In the genomic region with DNA sequence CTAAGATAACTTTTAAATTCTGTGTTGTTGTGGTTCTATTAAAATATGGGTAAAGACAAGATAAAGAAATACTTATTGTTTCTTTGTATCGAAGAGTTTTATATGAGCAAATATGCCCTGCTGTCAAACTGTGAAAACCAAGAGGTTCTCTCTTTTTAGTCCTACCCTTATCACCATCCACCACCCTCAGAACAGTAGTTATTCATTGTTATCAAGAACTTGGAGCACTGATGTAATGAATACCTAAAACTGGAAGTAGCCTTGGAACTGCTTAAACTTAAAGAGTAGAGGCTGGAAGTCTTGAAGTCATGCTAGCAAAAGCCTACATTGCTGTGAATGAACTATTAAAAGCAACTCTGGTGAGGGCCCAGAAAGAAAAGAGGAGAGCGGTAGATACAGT, we compare ENCODE assay signal across 40 cellular contexts. TPM values are rescaled to one million over a fixed set of nuclear protein-coding genes. Genes with fewer than 3 reads are reported as not detected.
"Had no signal": no experiment of that assay in that cellular context is flagged by ENCODE, and none has a peak within 500 bp of the region (broad histone marks: within the 10 kb centered on the region; RNA-seq: fewer than 3 reads in every experiment).

No MANE protein-coding gene starts in this region.

- H3K27ac Mint-ChIP-seq: activated CD4-positive, alpha-beta memory T cell treated with anti-CD3 and anti-CD28 coated beads, Interleukin-2, amount 10 ng/mL, durations not matched to agents 7 days and 5 days; activated CD4-positive, alpha-beta T cell treated with anti-CD3 and anti-CD28 coated beads for 36 hours; activated CD4-positive, alpha-beta T cell treated with anti-CD3 and anti-CD28 coated beads, Interleukin-2, amount 10 ng/mL, durations not matched to agents 7 days and 5 days; activated CD8-positive, alpha-beta memory T cell treated with anti-CD3 and anti-CD28 coated beads, Interleukin-2, amount 10 ng/mL, durations not matched to agents 7 days and 5 days; activated CD8-positive, alpha-beta T cell treated with anti-CD3 and anti-CD28 coated beads, Interleukin-2, amount 10 ng/mL, durations not matched to agents 7 days and 5 days; activated naive CD4-positive, alpha-beta T cell treated with anti-CD3 and anti-CD28 coated beads for 36 hours; activated naive CD8-positive, alpha-beta T cell treated with anti-CD3 and anti-CD28 coated beads for 36 hours; activated T-cell treated with anti-CD3 and anti-CD28 coated beads, Interleukin-2, amount 50 U/mL, for 72 hours; activated T-helper 1 cell treated with anti-CD3 and anti-CD28 coated beads, Interleukin-12 subunit alpha, Interleukin-12 subunit beta, Interleukin-2, Interleukin-4 antibody, amounts not matched to agents 30 ng/mL and 10 ng/mL and 1 ng/mL, durations not matched to agents 14 hours and 24 hours and 36 hours; activated T-helper 17 cell treated with anti-CD3 and anti-CD28 coated beads, Interleukin-2, amount 50 U/mL, for 72 hours; T-helper 1 cell treated with Interleukin-12 subunit alpha and Interleukin-12 subunit beta and Interleukin-4 antibody, amounts not matched to agents 30 μg/mL and 1 μg/mL, for 36 hours; T-helper 2 cell treated with Interferon-gamma antibody and Interleukin-4, amounts not matched to agents 5 μg/mL and 100 μg/mL, for 36 hours; WTC11 had no signal

- H3K4me3 Mint-ChIP-seq: activated CD4-positive, alpha-beta memory T cell treated with anti-CD3 and anti-CD28 coated beads, Interleukin-2, amount 10 ng/mL, durations not matched to agents 7 days and 5 days; activated CD4-positive, alpha-beta T cell treated with anti-CD3 and anti-CD28 coated beads for 36 hours; activated CD4-positive, alpha-beta T cell treated with anti-CD3 and anti-CD28 coated beads, Interleukin-2, amount 10 ng/mL, durations not matched to agents 7 days and 5 days; activated CD8-positive, alpha-beta memory T cell treated with anti-CD3 and anti-CD28 coated beads, Interleukin-2, amount 10 ng/mL, durations not matched to agents 7 days and 5 days; activated CD8-positive, alpha-beta T cell treated with anti-CD3 and anti-CD28 coated beads, Interleukin-2, amount 10 ng/mL, durations not matched to agents 7 days and 5 days; activated naive CD4-positive, alpha-beta T cell treated with anti-CD3 and anti-CD28 coated beads for 36 hours; activated naive CD8-positive, alpha-beta T cell treated with anti-CD3 and anti-CD28 coated beads for 36 hours; activated T-cell treated with anti-CD3 and anti-CD28 coated beads, Interleukin-2, amount 50 U/mL, for 4 hours; activated T-cell treated with anti-CD3 and anti-CD28 coated beads, Interleukin-2, amount 50 U/mL, for 72 hours; activated T-helper 1 cell treated with anti-CD3 and anti-CD28 coated beads, Interleukin-12 subunit alpha, Interleukin-12 subunit beta, Interleukin-2, Interleukin-4 antibody, amounts not matched to agents 30 ng/mL and 10 ng/mL and 1 ng/mL, durations not matched to agents 14 hours and 24 hours and 36 hours; activated T-helper 17 cell treated with anti-CD3 and anti-CD28 coated beads, Interleukin-2, amount 50 U/mL, for 72 hours; T-helper 1 cell treated with Interleukin-12 subunit alpha and Interleukin-12 subunit beta and Interleukin-4 antibody, amounts not matched to agents 30 μg/mL and 1 μg/mL, for 36 hours; T-helper 2 cell treated with Interferon-gamma antibody and Interleukin-4, amounts not matched to agents 5 μg/mL and 100 μg/mL, for 36 hours; WTC11 had no signal

- DNase-seq: activated CD4-positive, alpha-beta memory T cell treated with anti-CD3 and anti-CD28 coated beads, Interleukin-2, amount 10 ng/mL, durations not matched to agents 7 days and 5 days; activated CD4-positive, alpha-beta T cell treated with anti-CD3 and anti-CD28 coated beads for 1 hour; activated CD4-positive, alpha-beta T cell treated with anti-CD3 and anti-CD28 coated beads for 36 hours; activated CD4-positive, alpha-beta T cell treated with anti-CD3 and anti-CD28 coated beads for 48 hours; activated CD4-positive, alpha-beta T cell treated with anti-CD3 and anti-CD28 coated beads, Interleukin-2, amount 10 ng/mL, durations not matched to agents 7 days and 5 days; activated CD4-positive, alpha-beta T cell treated with anti-CD3 and anti-CD28 coated beads, Interleukin-2, amount 50 U/mL, for 48 hours; activated CD4-positive, CD25-positive, alpha-beta regulatory T cell; activated CD8-positive, alpha-beta memory T cell treated with anti-CD3 and anti-CD28 coated beads for 24 hours; activated CD8-positive, alpha-beta memory T cell treated with anti-CD3 and anti-CD28 coated beads, Interleukin-2, amount 10 ng/mL, durations not matched to agents 7 days and 5 days; activated CD8-positive, alpha-beta memory T cell treated with anti-CD3 and anti-CD28 coated beads, Interleukin-2, amount 50 U/mL, for 48 hours; activated CD8-positive, alpha-beta T cell treated with anti-CD3 and anti-CD28 coated beads, Interleukin-2, amount 10 ng/mL, durations not matched to agents 7 days and 5 days; activated effector memory CD4-positive, alpha-beta T cell treated with anti-CD3 and anti-CD28 coated beads, Interleukin-2, amount 50 U/mL, for 16 hours; activated gamma-delta T cell treated with Interleukin-2 at 50 U/mL for 16 hours; activated naive CD4-positive, alpha-beta T cell; activated naive CD4-positive, alpha-beta T cell treated with anti-CD3 and anti-CD28 coated beads for 36 hours; activated naive CD4-positive, alpha-beta T cell treated with anti-CD3 and anti-CD28 coated beads, Interleukin-2, amount 50 U/mL, for 16 hours; activated naive CD8-positive, alpha-beta T cell treated with anti-CD3 and anti-CD28 coated beads for 36 hours; activated T-cell treated with anti-CD3 and anti-CD28 coated beads, Interleukin-2, amount 50 U/mL, for 1 hour; activated T-cell treated with anti-CD3 and anti-CD28 coated beads, Interleukin-2, amount 50 U/mL, for 4 hours; activated T-cell treated with anti-CD3 and anti-CD28 coated beads, Interleukin-2, amount 50 U/mL, for 72 hours; adrenal gland; amniotic stem cell; aorta; body of pancreas; brain microvascular endothelial cell; central memory CD4-positive, alpha-beta T cell; T-helper 1 cell; T-helper 2 cell; T-helper 9 cell had no signal

- H3K27ac ChIP-seq: adrenal gland, body of pancreas, brain microvascular endothelial cell, breast epithelium, WERI-Rb-1 had no signal

- H3K9me3 Mint-ChIP-seq: activated CD4-positive, alpha-beta memory T cell treated with anti-CD3 and anti-CD28 coated beads, Interleukin-2, amount 10 ng/mL, durations not matched to agents 7 days and 5 days; activated CD4-positive, alpha-beta T cell treated with anti-CD3 and anti-CD28 coated beads, Interleukin-2, amount 10 ng/mL, durations not matched to agents 7 days and 5 days; activated naive CD4-positive, alpha-beta T cell treated with anti-CD3 and anti-CD28 coated beads for 36 hours; activated naive CD8-positive, alpha-beta T cell treated with anti-CD3 and anti-CD28 coated beads for 36 hours; activated T-cell treated with anti-CD3 and anti-CD28 coated beads, Interleukin-2, amount 50 U/mL, for 4 hours; activated T-helper 1 cell treated with anti-CD3 and anti-CD28 coated beads, Interleukin-12 subunit alpha, Interleukin-12 subunit beta, Interleukin-2, Interleukin-4 antibody, amounts not matched to agents 30 ng/mL and 10 ng/mL and 1 ng/mL, durations not matched to agents 14 hours and 24 hours and 36 hours; activated T-helper 17 cell treated with anti-CD3 and anti-CD28 coated beads, Interleukin-2, amount 50 U/mL, for 72 hours; T-helper 1 cell treated with Interleukin-12 subunit alpha and Interleukin-12 subunit beta and Interleukin-4 antibody, amounts not matched to agents 30 μg/mL and 1 μg/mL, for 36 hours; T-helper 2 cell treated with Interferon-gamma antibody and Interleukin-4, amounts not matched to agents 5 μg/mL and 100 μg/mL, for 36 hours had no signal

- H3K4me1 Mint-ChIP-seq: activated CD4-positive, alpha-beta memory T cell treated with anti-CD3 and anti-CD28 coated beads, Interleukin-2, amount 10 ng/mL, durations not matched to agents 7 days and 5 days; activated CD4-positive, alpha-beta T cell treated with anti-CD3 and anti-CD28 coated beads for 36 hours; activated CD4-positive, alpha-beta T cell treated with anti-CD3 and anti-CD28 coated beads, Interleukin-2, amount 10 ng/mL, durations not matched to agents 7 days and 5 days; activated CD8-positive, alpha-beta memory T cell treated with anti-CD3 and anti-CD28 coated beads, Interleukin-2, amount 10 ng/mL, durations not matched to agents 7 days and 5 days; activated naive CD8-positive, alpha-beta T cell treated with anti-CD3 and anti-CD28 coated beads for 36 hours; activated T-helper 17 cell treated with anti-CD3 and anti-CD28 coated beads, Interleukin-2, amount 50 U/mL, for 72 hours; WTC11 had no signal

- H3K9me3 ChIP-seq: adrenal gland, body of pancreas, breast epithelium had no signal

- H3K27me3 Mint-ChIP-seq: activated CD4-positive, alpha-beta memory T cell treated with anti-CD3 and anti-CD28 coated beads, Interleukin-2, amount 10 ng/mL, durations not matched to agents 7 days and 5 days; activated CD4-positive, alpha-beta T cell treated with anti-CD3 and anti-CD28 coated beads, Interleukin-2, amount 10 ng/mL, durations not matched to agents 7 days and 5 days; activated T-helper 17 cell treated with anti-CD3 and anti-CD28 coated beads, Interleukin-2, amount 50 U/mL, for 72 hours had no signal

- FAIRE-seq: astrocyte, TTC549 had no signal

- H3K27me3 ChIP-seq: body of pancreas, brain microvascular endothelial cell had no signal

- H3K36me3 ChIP-seq: adrenal gland, brain microvascular endothelial cell, breast epithelium, WERI-Rb-1 had no signal

- H3K4me3 ChIP-seq: adrenal gland, body of pancreas, breast epithelium had no signal

- ATAC-seq: activated CD4-positive, alpha-beta T cell treated with anti-CD3 and anti-CD28 coated beads for 36 hours; activated CD4-positive, CD25-positive, alpha-beta regulatory T cell treated with anti-CD3 and anti-CD28 coated beads, Interleukin-2, amount 50 U/mL, for 24 hours; activated CD8-positive, alpha-beta memory T cell treated with anti-CD3 and anti-CD28 coated beads, Interleukin-2, amount 10 ng/mL, durations not matched to agents 7 days and 5 days; activated CD8-positive, alpha-beta T cell treated with anti-CD3 and anti-CD28 coated beads, Interleukin-2, amount 10 ng/mL, durations not matched to agents 7 days and 5 days; activated naive CD4-positive, alpha-beta T cell treated with anti-CD3 and anti-CD28 coated beads, Interleukin-2, amount 50 U/mL, for 72 hours; activated T-cell treated with anti-CD3 and anti-CD28 coated beads, Interleukin-2, amount 50 U/mL, for 4 hours; activated T-cell treated with anti-CD3 and anti-CD28 coated beads, Interleukin-2, amount 50 U/mL, for 72 hours; activated T-helper 17 cell treated with anti-CD3 and anti-CD28 coated beads, Interleukin-2, amount 50 U/mL, for 72 hours; body of pancreas; WTC11 had no signal

- H3K4me1 ChIP-seq: adrenal gland, body of pancreas, breast epithelium had no signal

- H3K36me3 Mint-ChIP-seq: activated CD8-positive, alpha-beta memory T cell treated with anti-CD3 and anti-CD28 coated beads, Interleukin-2, amount 10 ng/mL, durations not matched to agents 7 days and 5 days; activated naive CD4-positive, alpha-beta T cell treated with anti-CD3 and anti-CD28 coated beads, Interleukin-2, amount 50 U/mL, for 72 hours; activated naive CD8-positive, alpha-beta T cell treated with anti-CD3 and anti-CD28 coated beads for 36 hours had no signal

RNA-seq across cellular contexts. Expression of a gene that starts 16.7 kb away (rescaled TPM):
- total RNA-seq: activated CD4-positive, alpha-beta memory T cell treated with anti-CD3 and anti-CD28 coated beads, Interleukin-2, amount 10 ng/mL, durations not matched to agents 7 days and 5 days; activated CD4-positive, alpha-beta T cell treated with anti-CD3 and anti-CD28 coated beads for 36 hours; activated CD4-positive, alpha-beta T cell treated with anti-CD3 and anti-CD28 coated beads, Interleukin-2, amount 10 ng/mL, durations not matched to agents 7 days and 5 days; activated CD8-positive, alpha-beta memory T cell treated with anti-CD3 and anti-CD28 coated beads, Interleukin-2, amount 10 ng/mL, durations not matched to agents 7 days and 5 days; activated CD8-positive, alpha-beta T cell treated with anti-CD3 and anti-CD28 coated beads, Interleukin-2, amount 10 ng/mL, durations not matched to agents 7 days and 5 days; activated naive CD4-positive, alpha-beta T cell treated with anti-CD3 and anti-CD28 coated beads for 36 hours; activated naive CD4-positive, alpha-beta T cell treated with anti-CD3 and anti-CD28 coated beads, Interleukin-2, amount 50 U/mL, for 72 hours; activated naive CD8-positive, alpha-beta T cell treated with anti-CD3 and anti-CD28 coated beads for 36 hours; activated T-cell treated with anti-CD3 and anti-CD28 coated beads, Interleukin-2, amount 50 U/mL, for 4 hours; activated T-cell treated with anti-CD3 and anti-CD28 coated beads, Interleukin-2, amount 50 U/mL, for 72 hours; activated T-helper 1 cell treated with anti-CD3 and anti-CD28 coated beads, Interleukin-12 subunit alpha, Interleukin-12 subunit beta, Interleukin-2, Interleukin-4 antibody, amounts not matched to agents 30 ng/mL and 10 ng/mL and 1 ng/mL, durations not matched to agents 14 hours and 24 hours and 36 hours; activated T-helper 17 cell treated with anti-CD3 and anti-CD28 coated beads, Interleukin-2, amount 50 U/mL, for 72 hours; astrocyte; WTC11 had no signal
